In genomic region chr5:142540774-142541466, GRCh38 we compare ENCODE assay signal across 13 cellular contexts.
DNase-seq lines count a peak whose midpoint lies in the region; ATAC-seq, FAIRE-seq and TF ChIP-seq lines count a peak whose summit lies in the region.
"Had no signal": no experiment of that assay in that cellular context is flagged by ENCODE, and none has a peak within 500 bp of the region (broad histone marks: within the 10 kb centered on the region; RNA-seq: fewer than 3 reads in every experiment).

No MANE protein-coding gene starts in this region.

- 88% methylated on average over 10 of the region's 10 CpGs; no CpG with 5 or more reads in 1 of the 2 experiments for WGBS in H1 (ENCODE audit: extremely low coverage in 1 of 2, insufficient coverage in 1 of 2, insufficient read length in 1 of 2, insufficient replicate concordance in 2 of 2, low coverage in 1 of 2, low lambda C conversion rate in 2 of 2, missing lambda C conversion rate in 1 of 2), 2 experiments
- 73 to 84% methylated on average over 10 of the region's 10 CpGs for WGBS in lung, 2 donors
- 58 to 75% methylated on average over 5 to 10 of the region's 10 CpGs for WGBS in transverse colon (ENCODE audit: low coverage in 1 of 2), 2 donors

- H3K14ac ChIP-seq in H1 (ENCODE audit: insufficient read length) = no peak overlapping the region

- H3K36me3 Mint-ChIP-seq in neural progenitor cell = no peaks in the 10 kb centered on the region

- no peaks in the 10 kb centered on the region for H3F3A ChIP-seq in neural progenitor cell (ENCODE audit: low read depth)

- DNase-seq in LHCN-M2 (ENCODE audit: low read depth) (peak; percentile 78), H1 (ENCODE audit: low read depth in 1 of 2, low spot score in 2 of 2) (no peak), lung (ENCODE audit: low spot score) (no peak), transverse colon (peak; percentile 11), DMS114 treated with DMSO at 0.1 percent for 48 hours (lab: John Stamatoyannopoulos, UW; ENCODE audit: unreplicated experiment) (no peak), neural progenitor cell (ENCODE audit: low spot score) (no peak)
- DNase-seq: activated CD4-positive, CD25-positive, alpha-beta regulatory T cell treated with anti-CD3 and anti-CD28 coated beads, Interleukin-2, amount 50 U/mL, for 72 hours; activated effector memory CD4-positive, alpha-beta T cell treated with Interleukin-2 at 50 U/mL for 16 hours; DND-41; NCI-H187 treated with DMSO at 0.1 percent for 48 hours; stimulated activated CD4-positive, alpha-beta T cell treated with anti-CD3 and anti-CD28 coated beads, Interleukin-4, amount 100 ng/mL, for 24 hours had no signal

- H2AFZ ChIP-seq in H1 (ENCODE audit: low read length) = no peak overlapping the region
- no peak overlapping the region for H2AFZ ChIP-seq in neural progenitor cell (replicated peaks)

- H4K91ac ChIP-seq in H1 (replicated peaks; ENCODE audit: insufficient read length, low read length) = no peak overlapping the region

- H3K27ac ChIP-seq in H1 (ENCODE audit: low read depth, low read length) (no peak overlapping the region), lung (ENCODE audit: low read depth in 1 of 2, low read length in 1 of 2) (peak overlapping the region; percentile 46 to 69), transverse colon (peak overlapping the region; percentile 44 to 69 (median 62)), neural progenitor cell (no peak overlapping the region)

- peaks cover 25% of the 10 kb centered on the region for H3K4me1 Mint-ChIP-seq in neural progenitor cell

- no peak overlapping the region for H2BK5ac ChIP-seq in H1 (ENCODE audit: low read depth, low read length)

- no peak overlapping the region for H3K56ac ChIP-seq in H1 (replicated peaks; ENCODE audit: insufficient read length, low read depth, low read length)

- peaks cover 3% of the 10 kb centered on the region for H3K27me3 Mint-ChIP-seq in neural progenitor cell (ENCODE audit: insufficient read depth, low read depth)

- TF ChIP-seq EP300 in H1 (IDR thresholded peaks at IDR 0.05; ENCODE audit: borderline replicate concordance in 1 of 2, low read depth in 2 of 2, low read length in 2 of 2) (no peak), transverse colon (IDR thresholded peaks at IDR 0.05; ENCODE audit: low read depth) (no peak)

- H3K79me1 ChIP-seq in H1 (ENCODE audit: low read depth, low read length) = no peaks in the 10 kb centered on the region

- TF ChIP-seq RAD21 in H1 (IDR thresholded peaks at IDR 0.05 in 1 of 2, conservative IDR thresholded peaks at IDR 0.05 in 1 of 2; ENCODE audit: low read depth in 2 of 2, low read length in 2 of 2) = no peak

- FAIRE-seq in H1 (lab: Jason Lieb, UNC) = no peak
- FAIRE-seq: RCC 7860 had no signal

- H3K36me3 ChIP-seq in H1 (ENCODE audit: control insufficient read depth in 2 of 4, insufficient read depth in 4 of 4, low read length in 3 of 4) (no peaks in the 10 kb centered on the region), lung (ENCODE audit: control insufficient read depth in 2 of 2, insufficient read depth in 2 of 2, low read length in 2 of 2) (no peaks in the 10 kb centered on the region), transverse colon (no peaks in the 10 kb centered on the region), neural progenitor cell (no peaks in the 10 kb centered on the region)

- POLR2A ChIA-PET in H1 (lab: Charles Lee; ENCODE audit: partially characterized antibody) = interaction anchor here (0.6 to 0.9 kb wide), 2 partner anchors 9 to 196 kb away, joined by 3 to 5 read pairs; no protein-coding TSS in a partner anchor

- H3K4ac ChIP-seq in H1 (replicated peaks; ENCODE audit: insufficient read length, low read depth, low read length) = no peak overlapping the region

- no peak for TF ChIP-seq CTCF in H1 (IDR thresholded peaks at IDR 0.05; ENCODE audit: control extremely low read depth in 1 of 3, insufficient read depth in 1 of 3, low read depth in 1 of 3, low read length in 3 of 3)
- no peak for TF ChIP-seq CTCF in lung (IDR thresholded peaks at IDR 0.05; ENCODE audit: control extremely low read depth, extremely low read depth)
- TF ChIP-seq CTCF in transverse colon (IDR thresholded peaks at IDR 0.05) = no peak
- TF ChIP-seq CTCF in neural progenitor cell (IDR thresholded peaks at IDR 0.05) = no peak

- H3K4me1 ChIP-seq in H1 (replicated peaks in 1 of 4; ENCODE audit: control insufficient read depth in 3 of 4, insufficient read depth in 4 of 4, low read length in 3 of 4) = peaks cover 0 to 6% (median 0%) of the 10 kb centered on the region in 4 experiments; a peak in 2 of 7 replicates
- peaks cover 8 to 10% of the 10 kb centered on the region in 2 donors for H3K4me1 ChIP-seq in lung (ENCODE audit: control insufficient read depth in 2 of 2, insufficient read depth in 2 of 2, low read length in 2 of 2)
- peaks cover 0 to 8% (median 0%) of the 10 kb centered on the region in 4 donors for H3K4me1 ChIP-seq in transverse colon
- no peaks in the 10 kb centered on the region for H3K4me1 ChIP-seq in neural progenitor cell

- H3K23me2 ChIP-seq in H1 (ENCODE audit: low read depth, low read length) = peaks cover 2% of the 10 kb centered on the region; the same call in 1 of the 2 replicates

- 0 out of 2 replicates have a peak overlapping the region, but pooled peaks have one; percentile 55 for H2BK12ac ChIP-seq in H1 (ENCODE audit: low read depth, low read length)

- H2BK20ac ChIP-seq in H1 (ENCODE audit: low read length) = no peak overlapping the region

- no peak overlapping the region for H2BK120ac ChIP-seq in H1 (replicated peaks; ENCODE audit: low read depth, low read length)

- in situ Hi-C loops in transverse colon (cut with MboI; ENCODE audit: low pct_ligation_motif_present in 1 of 4, low pct_unique_long_range_greater_than_20kb in 1 of 4, low sequenced_read_pairs in 3 of 4) = loop anchor here in 1 of 4 donors (25.0 kb wide), 1 partner anchor 379 kb away; no protein-coding TSS in a partner anchor

- no peak overlapping the region for H3K4me3 ChIP-seq in H1 (ENCODE audit: extremely low read depth in 1 of 4, insufficient read depth in 2 of 4, low read depth in 3 of 4, low read length in 4 of 4)
- H3K4me3 ChIP-seq in lung = no peak overlapping the region
- no peak overlapping the region for H3K4me3 ChIP-seq in transverse colon
- H3K4me3 ChIP-seq in neural progenitor cell = no peak overlapping the region

- H3K79me2 ChIP-seq in H1 (ENCODE audit: control insufficient read depth in 1 of 2, insufficient read depth in 2 of 2, low read length in 2 of 2) = no peaks in the 10 kb centered on the region
- H3K79me2 ChIP-seq in neural progenitor cell (ENCODE audit: low read depth) = no peaks in the 10 kb centered on the region

- no peak overlapping the region for H3K4me3 Mint-ChIP-seq in neural progenitor cell

- no peak for TF ChIP-seq POLR2A in H1 (IDR thresholded peaks at IDR 0.05; ENCODE audit: control extremely low read depth in 1 of 2, low read depth in 2 of 2, low read length in 2 of 2)
- TF ChIP-seq POLR2A in transverse colon (IDR thresholded peaks at IDR 0.05) = no peak

- H3K9me3 Mint-ChIP-seq in neural progenitor cell = peaks cover 6% of the 10 kb centered on the region

- no peak for ATAC-seq in lung (ENCODE audit: insufficient read depth, low FRiP score)
- ATAC-seq in activated CD4-positive, CD25-positive, alpha-beta regulatory T cell treated with anti-CD3 and anti-CD28 coated beads, Interleukin-2, amount 50 U/mL, for 24 hours = no peak

- intact Hi-C loops in transverse colon (cut with DNase I; ENCODE audit: low total_unique reads) = no loop called here

- H3K4me2 ChIP-seq in H1 (ENCODE audit: insufficient read depth in 1 of 2, low read depth in 2 of 2, low read length in 2 of 2) (no peak overlapping the region), neural progenitor cell (no peak overlapping the region)

- no peak overlapping the region for H3K23ac ChIP-seq in H1 (ENCODE audit: insufficient read length)

- H2BK15ac ChIP-seq in H1 (ENCODE audit: low read length) = no peak overlapping the region

- no peak overlapping the region for H3K18ac ChIP-seq in H1 (ENCODE audit: extremely low read depth, low read length)

- H3K27ac Mint-ChIP-seq in neural progenitor cell = no peak overlapping the region

- H3K9me3 ChIP-seq in H1 (ENCODE audit: insufficient read depth in 2 of 2, low read depth in 1 of 2, low read length in 1 of 2) = no peaks in the 10 kb centered on the region
- H3K9me3 ChIP-seq in lung (ENCODE audit: control insufficient read depth in 2 of 2, insufficient read depth in 1 of 2, low read length in 1 of 2) = no peaks in the 10 kb centered on the region
- no peaks in the 10 kb centered on the region for H3K9me3 ChIP-seq in transverse colon
- H3K9me3 ChIP-seq in neural progenitor cell (ENCODE audit: low read depth) = no peaks in the 10 kb centered on the region

- H4K20me1 ChIP-seq in H1 (replicated peaks in 1 of 2; ENCODE audit: control insufficient read depth in 1 of 2, insufficient read depth in 2 of 2, low read length in 2 of 2) (no peaks in the 10 kb centered on the region), neural progenitor cell (ENCODE audit: low read depth) (no peaks in the 10 kb centered on the region)

- CTCF ChIA-PET in H1 (lab: Charles Lee; ENCODE audit: partially characterized antibody) = interaction anchor here (0.5 to 13.2 kb wide), 5 partner anchors 8 to 549 kb away, joined by 3 to 191 read pairs (median 4); partner anchors contain the start of gene SPRY4

- no peak overlapping the region for H2AK5ac ChIP-seq in H1 (ENCODE audit: low read depth, low read length)

- no peak overlapping the region for H4K8ac ChIP-seq in H1 (ENCODE audit: extremely low read depth, insufficient read depth, low read length)

- H4K5ac ChIP-seq in H1 (ENCODE audit: insufficient read length, low read depth, low read length) = no peak overlapping the region

- H3K27me3 ChIP-seq in H1 (replicated peaks in 1 of 4; ENCODE audit: control insufficient read depth in 3 of 4, extremely low read depth in 1 of 4, insufficient read depth in 3 of 4, low read length in 3 of 4) (no peaks in the 10 kb centered on the region), lung (ENCODE audit: control insufficient read depth, insufficient read depth) (no peaks in the 10 kb centered on the region), transverse colon (no peaks in the 10 kb centered on the region), neural progenitor cell (no peaks in the 10 kb centered on the region)

- H3K9ac ChIP-seq in H1 (replicated peaks in 1 of 4; ENCODE audit: extremely low read depth in 1 of 4, low read depth in 3 of 4, low read length in 3 of 4) (no peak overlapping the region), neural progenitor cell (no peak overlapping the region)

TF ChIP-seq in H1, 55 proteins besides CTCF, POLR2A, EP300 and RAD21 (continues in another document):
- TF ChIP-seq GTF2F1 (IDR thresholded peaks at IDR 0.05; ENCODE audit: borderline replicate concordance, low read depth, low read length) = no peak
- TF ChIP-seq TAF7 (optimal IDR thresholded peaks at IDR 0.05; ENCODE audit: borderline replicate concordance, low read depth, low read length) = no peak
- TF ChIP-seq KDM1A (IDR thresholded peaks at IDR 0.05; ENCODE audit: borderline replicate concordance, low read length) = no peak
- no peak for TF ChIP-seq POU5F1 (IDR thresholded peaks at IDR 0.05; ENCODE audit: low read depth, low read length)
- no peak for TF ChIP-seq SAP30 (IDR thresholded peaks at IDR 0.05; ENCODE audit: insufficient read depth, insufficient replicate concordance, low read length)
- TF ChIP-seq EGR1 (IDR thresholded peaks at IDR 0.05; ENCODE audit: borderline replicate concordance, low read depth, low read length) = no peak
- TF ChIP-seq BACH1 (IDR thresholded peaks at IDR 0.05; ENCODE audit: low read length) = no peak

Comparison
In these comparisons a context has a peak if more than half of its experiments do, and no peak if none do; other contexts are left out.
1. DNase-seq: peak in LHCN-M2 (single experiment) and transverse colon (single experiment); none in H1 (0 of 2), lung (single experiment), DMS114 treated with DMSO at 0.1 percent for 48 hours (single experiment) and neural progenitor cell (single experiment).
2. H3K27ac ChIP-seq: peak in lung (2 of 2) and transverse colon (4 of 4); none in H1 (single experiment) and neural progenitor cell (single experiment).